19 cellular contexts compared by ENCODE assay signal in genomic region chr1:47824721-47825120, GRCh38.
"Had no signal": no experiment of that assay in that cellular context is flagged by ENCODE, and none has a peak within 500 bp of the region (broad histone marks: within the 10 kb centered on the region; RNA-seq: fewer than 3 reads in every experiment).

No MANE protein-coding gene starts in this region.

- DNase-seq: activated CD4-positive, alpha-beta T cell treated with anti-CD3 and anti-CD28 coated beads, Interleukin-2, amount 50 U/mL, for 1 hour; activated CD8-positive, alpha-beta memory T cell treated with anti-CD3 and anti-CD28 coated beads, Interleukin-2, amount 50 U/mL, for 48 hours; activated effector memory CD4-positive, alpha-beta T cell treated with Interleukin-2 at 50 U/mL for 16 hours; activated naive CD4-positive, alpha-beta T cell treated with anti-CD3 and anti-CD28 coated beads, Interleukin-2, amount 10 ng/mL, durations not matched to agents 7 days and 5 days; activated naive CD8-positive, alpha-beta T cell treated with anti-CD3 and anti-CD28 coated beads, Interleukin-2, amount 50 U/mL, for 24 hours; activated T-cell treated with anti-CD3 and anti-CD28 coated beads, Interleukin-2, amount 50 U/mL, for 48 hours; erythroblast; head of caudate nucleus; kidney; left lung; midbrain; sigmoid colon; spleen; stimulated activated CD4-positive, alpha-beta T cell treated with anti-CD3 and anti-CD28 coated beads, Interleukin-4, amount 100 ng/mL, for 4 hours; testis had no signal

- H3K9me3 Mint-ChIP-seq: activated naive CD4-positive, alpha-beta T cell treated with anti-CD3 and anti-CD28 coated beads, Interleukin-2, amount 10 ng/mL, durations not matched to agents 7 days and 5 days; activated naive CD8-positive, alpha-beta T cell treated with anti-CD3 and anti-CD28 coated beads, Interleukin-2, amount 50 U/mL, for 24 hours; central memory CD8-positive, alpha-beta T cell; stimulated activated memory B cell treated with anti-CD40 and anti-IgM and Interleukin-4, amounts not matched to agents 10 μg/mL and 1 μg/mL and 100 μg/mL, for 72 hours; T-helper 1 cell treated with Interleukin-12 subunit alpha and Interleukin-12 subunit beta and Interleukin-4 antibody, amounts not matched to agents 30 μg/mL and 1 μg/mL, for 36 hours had no signal

- H3K4me1 Mint-ChIP-seq: activated naive CD4-positive, alpha-beta T cell treated with anti-CD3 and anti-CD28 coated beads, Interleukin-2, amount 10 ng/mL, durations not matched to agents 7 days and 5 days; activated naive CD8-positive, alpha-beta T cell treated with anti-CD3 and anti-CD28 coated beads, Interleukin-2, amount 50 U/mL, for 24 hours; central memory CD8-positive, alpha-beta T cell; stimulated activated memory B cell treated with anti-CD40 and anti-IgM and Interleukin-4, amounts not matched to agents 10 μg/mL and 1 μg/mL and 100 μg/mL, for 72 hours had no signal

- ATAC-seq: activated naive CD8-positive, alpha-beta T cell treated with anti-CD3 and anti-CD28 coated beads, Interleukin-2, amount 50 U/mL, for 24 hours; left lung; stimulated activated memory B cell treated with anti-CD40 and anti-IgM and Interleukin-4, amounts not matched to agents 10 μg/mL and 1 μg/mL and 100 μg/mL, for 72 hours had no signal

- H3K27me3 Mint-ChIP-seq: activated naive CD8-positive, alpha-beta T cell treated with anti-CD3 and anti-CD28 coated beads, Interleukin-2, amount 50 U/mL, for 24 hours had no signal

- H3K36me3 Mint-ChIP-seq: activated naive CD4-positive, alpha-beta T cell treated with anti-CD3 and anti-CD28 coated beads, Interleukin-2, amount 10 ng/mL, durations not matched to agents 7 days and 5 days; stimulated activated memory B cell treated with anti-CD40 and anti-IgM and Interleukin-4, amounts not matched to agents 10 μg/mL and 1 μg/mL and 100 μg/mL, for 72 hours had no signal

- H3K27ac Mint-ChIP-seq: activated naive CD4-positive, alpha-beta T cell treated with anti-CD3 and anti-CD28 coated beads, Interleukin-2, amount 10 ng/mL, durations not matched to agents 7 days and 5 days; activated naive CD8-positive, alpha-beta T cell treated with anti-CD3 and anti-CD28 coated beads, Interleukin-2, amount 50 U/mL, for 24 hours; stimulated activated memory B cell treated with anti-CD40 and anti-IgM and Interleukin-4, amounts not matched to agents 10 μg/mL and 1 μg/mL and 100 μg/mL, for 72 hours; T-helper 1 cell treated with Interleukin-12 subunit alpha and Interleukin-12 subunit beta and Interleukin-4 antibody, amounts not matched to agents 30 μg/mL and 1 μg/mL, for 36 hours had no signal

- H3K4me3 Mint-ChIP-seq: activated naive CD4-positive, alpha-beta T cell treated with anti-CD3 and anti-CD28 coated beads, Interleukin-2, amount 10 ng/mL, durations not matched to agents 7 days and 5 days; activated naive CD8-positive, alpha-beta T cell treated with anti-CD3 and anti-CD28 coated beads, Interleukin-2, amount 50 U/mL, for 24 hours; central memory CD8-positive, alpha-beta T cell; stimulated activated memory B cell treated with anti-CD40 and anti-IgM and Interleukin-4, amounts not matched to agents 10 μg/mL and 1 μg/mL and 100 μg/mL, for 72 hours; T-helper 1 cell treated with Interleukin-12 subunit alpha and Interleukin-12 subunit beta and Interleukin-4 antibody, amounts not matched to agents 30 μg/mL and 1 μg/mL, for 36 hours had no signal

- H3K27me3 ChIP-seq: left lung, sigmoid colon, testis had no signal

- H3K9me3 ChIP-seq: left lung, sigmoid colon, spleen, testis had no signal

- H3K4me3 ChIP-seq: coronary artery, left lung, sigmoid colon, spleen, testis had no signal

- H3K36me3 ChIP-seq: left lung, sigmoid colon, spleen had no signal
